Comparison of ENCODE assay signal across 14 cellular contexts in genomic region chr10:29357962-29358635, GRCh38.
DNase-seq lines count a peak whose midpoint lies in the region; ATAC-seq and TF ChIP-seq lines count a peak whose summit lies in the region.
"Had no signal": no experiment of that assay in that cellular context is flagged by ENCODE, and none has a peak within 500 bp of the region (broad histone marks: within the 10 kb centered on the region; RNA-seq: fewer than 3 reads in every experiment).

No MANE protein-coding gene starts in this region.

- H3K27me3 ChIP-seq in cardiac muscle cell, result no peaks in the 10 kb centered on the region
- no peaks in the 10 kb centered on the region for H3K27me3 ChIP-seq in hepatocyte
- H3K27me3 ChIP-seq in neural progenitor cell, result no peaks in the 10 kb centered on the region
- H3K27me3 ChIP-seq in smooth muscle cell (ENCODE audit: low read depth), result no peaks in the 10 kb centered on the region
- peaks cover 14% of the 10 kb centered on the region; the same call in 1 of the 2 replicates for H3K27me3 ChIP-seq in GM23248 (replicated peaks; ENCODE audit: insufficient read depth)

- H3K36me3 Mint-ChIP-seq in neural progenitor cell (no peaks in the 10 kb centered on the region), nephron progenitor cell (ENCODE audit: low read depth) (no peaks in the 10 kb centered on the region)

- no peak overlapping the region for H3K4me3 Mint-ChIP-seq in neural progenitor cell
- no peak overlapping the region for H3K4me3 Mint-ChIP-seq in nephron progenitor cell
- H3K4me3 Mint-ChIP-seq: B cell; CD4-positive, alpha-beta T cell had no signal

- no peak overlapping the region for H3K9ac ChIP-seq in neural progenitor cell
- H3K9ac ChIP-seq in smooth muscle cell (ENCODE audit: low read depth), result no peak overlapping the region
- no peak overlapping the region for H3K9ac ChIP-seq in GM23248

- no peak overlapping the region for H3K4me3 ChIP-seq in cardiac muscle cell
- H3K4me3 ChIP-seq in hepatocyte, result no peak overlapping the region
- no peak overlapping the region for H3K4me3 ChIP-seq in neural progenitor cell
- no peak overlapping the region for H3K4me3 ChIP-seq in smooth muscle cell
- no peak overlapping the region for H3K4me3 ChIP-seq in GM23248

- H3K9me2 ChIP-seq in hepatocyte (replicated peaks; ENCODE audit: insufficient read depth), result no peaks in the 10 kb centered on the region
- no peaks in the 10 kb centered on the region for H3K9me2 ChIP-seq in GM23248 (ENCODE audit: insufficient read depth)

- H3F3A ChIP-seq in neural progenitor cell (ENCODE audit: low read depth) (no peaks in the 10 kb centered on the region), smooth muscle cell (ENCODE audit: low read depth) (no peaks in the 10 kb centered on the region), GM23248 (ENCODE audit: insufficient read depth) (no peaks in the 10 kb centered on the region)

- ATAC-seq in Right ventricle myocardium superior (ENCODE audit: poor library complexity), result no peak
- no peak for ATAC-seq in omental fat pad (ENCODE audit: low FRiP score)
- ATAC-seq: HCT116 had no signal

- H3K9me3 ChIP-seq in cardiac muscle cell (ENCODE audit: low read depth) (no peaks in the 10 kb centered on the region), hepatocyte (ENCODE audit: low read depth) (no peaks in the 10 kb centered on the region), neural progenitor cell (ENCODE audit: low read depth) (no peaks in the 10 kb centered on the region), smooth muscle cell (replicated peaks; ENCODE audit: low read depth) (no peaks in the 10 kb centered on the region), GM23248 (ENCODE audit: low read depth) (no peaks in the 10 kb centered on the region)

- H3K4me2 ChIP-seq in hepatocyte (peak overlapping the region; percentile 52), neural progenitor cell (no peak overlapping the region), smooth muscle cell (peak overlapping the region; percentile 28), GM23248 (ENCODE audit: unreplicated experiment) (no peak overlapping the region)

- H2AFZ ChIP-seq in hepatocyte (no peak overlapping the region), neural progenitor cell (replicated peaks) (peak overlapping the region; percentile 57), smooth muscle cell (ENCODE audit: low read depth) (peak overlapping the region; percentile 16), GM23248 (no peak overlapping the region)

- WGBS in hepatocyte (ENCODE audit: low lambda C conversion rate, missing lambda C conversion rate), result 51% methylated on average over 13 of the region's 13 CpGs
- 60% methylated on average over 13 of the region's 13 CpGs for WGBS in smooth muscle cell (ENCODE audit: low lambda C conversion rate)
- 64 to 72% methylated on average over 13 of the region's 13 CpGs for WGBS in GM23248 (ENCODE audit: low coverage in 1 of 2, low lambda C conversion rate in 2 of 2, missing lambda C conversion rate in 2 of 2), 2 experiments

- peaks cover 2% of the 10 kb centered on the region for H3K9me3 Mint-ChIP-seq in neural progenitor cell
- H3K9me3 Mint-ChIP-seq in nephron progenitor cell, result peaks cover 5% of the 10 kb centered on the region
- H3K9me3 Mint-ChIP-seq: CD4-positive, alpha-beta T cell had no signal

- DNase-seq in cardiac muscle cell (ENCODE audit: low read depth in 1 of 2, low spot score in 1 of 2), result peak; percentile 16 to 51
- no peak for DNase-seq in Right ventricle myocardium superior
- no peak for DNase-seq in hepatocyte (ENCODE audit: low spot score)
- DNase-seq in neural progenitor cell (ENCODE audit: low spot score), result no peak
- no peak for DNase-seq in smooth muscle cell (lab: John Stamatoyannopoulos, UW; ENCODE audit: unreplicated experiment)
- no peak for DNase-seq in GM23248
- DNase-seq in nephron progenitor cell, result no peak
- no peak for DNase-seq in omental fat pad (ENCODE audit: low spot score)
- DNase-seq: C1 segment of cervical spinal cord; Calu3; CD4-positive, alpha-beta T cell; DMS 273 treated with DMSO at 0.1 percent for 48 hours had no signal

- in situ Hi-C loops in GM23248 (cut with MboI), result no loop called here

- intact Hi-C loops in Right ventricle myocardium superior (cut with DNase I), result no loop called here

- H3K27me3 Mint-ChIP-seq in neural progenitor cell (ENCODE audit: insufficient read depth, low read depth) (peaks cover 2% of the 10 kb centered on the region), nephron progenitor cell (ENCODE audit: low read depth, poor library complexity) (peaks cover 12% of the 10 kb centered on the region)
- H3K27me3 Mint-ChIP-seq: B cell; CD4-positive, alpha-beta T cell had no signal

- TF ChIP-seq CTCF in cardiac muscle cell (IDR thresholded peaks at IDR 0.05; ENCODE audit: low read depth, low read length), result no peak
- no peak for TF ChIP-seq CTCF in hepatocyte (IDR thresholded peaks at IDR 0.05; ENCODE audit: poor library complexity)
- TF ChIP-seq CTCF in neural progenitor cell (IDR thresholded peaks at IDR 0.05), result no peak
- no peak for TF ChIP-seq CTCF in smooth muscle cell (IDR thresholded peaks at IDR 0.05; ENCODE audit: borderline replicate concordance, insufficient read depth, poor library complexity, severe bottlenecking)
- TF ChIP-seq CTCF in nephron progenitor cell (IDR thresholded peaks at IDR 0.05), result no peak
- TF ChIP-seq CTCF in omental fat pad (IDR thresholded peaks at IDR 0.05), result no peak

- peak overlapping the region; percentile 64 for H3K27ac ChIP-seq in cardiac muscle cell
- no peak overlapping the region for H3K27ac ChIP-seq in hepatocyte
- H3K27ac ChIP-seq in neural progenitor cell, result no peak overlapping the region
- H3K27ac ChIP-seq in smooth muscle cell (ENCODE audit: low read depth), result no peak overlapping the region
- no peak overlapping the region for H3K27ac ChIP-seq in GM23248

- peaks cover 15% of the 10 kb centered on the region for H3K4me1 ChIP-seq in cardiac muscle cell (ENCODE audit: low read depth)
- peaks cover 11% of the 10 kb centered on the region for H3K4me1 ChIP-seq in hepatocyte (ENCODE audit: insufficient read depth)
- peaks cover 4% of the 10 kb centered on the region for H3K4me1 ChIP-seq in neural progenitor cell
- H3K4me1 ChIP-seq in smooth muscle cell (ENCODE audit: low read depth), result peaks cover 3% of the 10 kb centered on the region
- no peaks in the 10 kb centered on the region for H3K4me1 ChIP-seq in GM23248 (ENCODE audit: insufficient read depth)

- no peaks in the 10 kb centered on the region for H4K20me1 ChIP-seq in hepatocyte (ENCODE audit: insufficient read depth, poor library complexity, severe bottlenecking)
- no peaks in the 10 kb centered on the region for H4K20me1 ChIP-seq in neural progenitor cell (ENCODE audit: low read depth)
- H4K20me1 ChIP-seq in smooth muscle cell (ENCODE audit: low read depth), result no peaks in the 10 kb centered on the region
- no peaks in the 10 kb centered on the region for H4K20me1 ChIP-seq in GM23248 (ENCODE audit: insufficient read depth)

- H3K4me1 Mint-ChIP-seq in neural progenitor cell (peaks cover 25% of the 10 kb centered on the region), nephron progenitor cell (peaks cover 22% of the 10 kb centered on the region)
- H3K4me1 Mint-ChIP-seq: B cell had no signal

- H3K27ac Mint-ChIP-seq in neural progenitor cell (peak overlapping the region; percentile 3), nephron progenitor cell (no peak overlapping the region)
- H3K27ac Mint-ChIP-seq: B cell; CD4-positive, alpha-beta T cell had no signal

- H3K79me2 ChIP-seq in hepatocyte, result no peaks in the 10 kb centered on the region
- no peaks in the 10 kb centered on the region for H3K79me2 ChIP-seq in neural progenitor cell (ENCODE audit: low read depth)
- H3K79me2 ChIP-seq in smooth muscle cell (ENCODE audit: low read depth), result no peaks in the 10 kb centered on the region
- H3K79me2 ChIP-seq in GM23248 (ENCODE audit: insufficient read depth), result no peaks in the 10 kb centered on the region

- no peaks in the 10 kb centered on the region for H3K36me3 ChIP-seq in cardiac muscle cell
- H3K36me3 ChIP-seq in hepatocyte (replicated peaks; ENCODE audit: insufficient read depth, low read depth), result no peaks in the 10 kb centered on the region
- no peaks in the 10 kb centered on the region for H3K36me3 ChIP-seq in neural progenitor cell
- H3K36me3 ChIP-seq in smooth muscle cell (ENCODE audit: low read depth), result no peaks in the 10 kb centered on the region
- H3K36me3 ChIP-seq in GM23248 (ENCODE audit: low read depth), result no peaks in the 10 kb centered on the region

Comparison
In these comparisons a context has a peak if more than half of its experiments do, and no peak if none do; other contexts are left out.
1. DNase-seq: peak in cardiac muscle cell (2 of 2); none in Right ventricle myocardium superior (single experiment), hepatocyte (single experiment), neural progenitor cell (single experiment), smooth muscle cell (single experiment), GM23248 (single experiment), nephron progenitor cell (single experiment) and omental fat pad (single experiment).
2. H2AFZ ChIP-seq: peak in neural progenitor cell (single experiment) and smooth muscle cell (single experiment); none in hepatocyte (single experiment) and GM23248 (single experiment).
3. H3K4me2 ChIP-seq: peak in hepatocyte (single experiment) and smooth muscle cell (single experiment); none in neural progenitor cell (single experiment) and GM23248 (single experiment).